ENCODE assay signal across 8 cellular contexts in the genomic region with DNA sequence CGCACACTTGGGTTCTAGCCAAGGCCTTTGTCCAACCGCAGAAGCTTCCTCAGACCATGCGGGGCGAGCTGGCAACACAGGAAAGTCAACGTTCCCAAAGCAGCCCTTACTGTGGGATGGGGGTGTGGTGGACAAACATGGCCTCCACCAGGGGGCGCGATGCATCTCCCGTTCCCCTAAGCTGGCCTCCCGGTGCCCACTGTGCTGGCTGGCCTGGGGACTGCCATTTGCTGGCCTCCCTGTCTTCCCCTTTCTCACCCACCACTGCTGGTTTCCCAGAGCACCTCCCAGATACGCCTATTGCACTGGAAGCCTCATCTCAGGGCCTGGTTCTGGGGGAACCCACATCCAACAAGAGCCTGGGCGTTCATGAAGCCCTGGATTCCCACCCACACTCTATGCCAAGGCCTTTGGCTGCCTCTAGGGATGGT.
DNase-seq lines count a peak whose midpoint lies in the region; ATAC-seq and TF ChIP-seq lines count a peak whose summit lies in the region.

No MANE protein-coding gene starts in this region.

- H3K36me3 ChIP-seq in smooth muscle cell (ENCODE audit: low read depth): no peaks in the 10 kb centered on the region

- intact Hi-C loops in CD4-positive, alpha-beta T cell (cut with DNase I, micrococcal nuclease): no loop called here
- intact Hi-C loops in lower leg skin (cut with DNase I; ENCODE audit: low total_unique reads): no loop called here

- no peak overlapping the region for H3K27ac Mint-ChIP-seq in CD4-positive, alpha-beta T cell

- peak; percentile 33 for TF ChIP-seq CTCF in CD4-positive, alpha-beta T cell (IDR thresholded peaks at IDR 0.05)
- peak; percentile 70 for TF ChIP-seq CTCF in fibroblast of villous mesenchyme (IDR thresholded peaks at IDR 0.05; ENCODE audit: insufficient read depth, low read depth, low read length)
- peak; percentile 62 for TF ChIP-seq CTCF in smooth muscle cell (IDR thresholded peaks at IDR 0.05; ENCODE audit: borderline replicate concordance, insufficient read depth, poor library complexity, severe bottlenecking)
- no peak for TF ChIP-seq CTCF in lower leg skin (IDR thresholded peaks at IDR 0.05)

- no peak overlapping the region for H3K4me3 ChIP-seq in fibroblast of villous mesenchyme (ENCODE audit: low read depth, low read length)
- no peak overlapping the region for H3K4me3 ChIP-seq in smooth muscle cell
- H3K4me3 ChIP-seq in lower leg skin (ENCODE audit: low read depth, poor library complexity, severe bottlenecking): no peak overlapping the region

- peaks cover 9% of the 10 kb centered on the region for H3K27me3 ChIP-seq in CD4-positive, alpha-beta T cell (ENCODE audit: control insufficient read depth, insufficient read depth, low read length)
- peaks cover 13% of the 10 kb centered on the region for H3K27me3 ChIP-seq in smooth muscle cell (ENCODE audit: low read depth)

- WGBS in smooth muscle cell (ENCODE audit: low lambda C conversion rate): 43% methylated on average over 11 of the region's 11 CpGs
- 33 to 38% methylated on average over 10 to 11 of the region's 11 CpGs for WGBS in lower leg skin, 2 donors

- H3K4me1 ChIP-seq in smooth muscle cell (ENCODE audit: low read depth): no peaks in the 10 kb centered on the region

- H3F3A ChIP-seq in smooth muscle cell (ENCODE audit: low read depth): no peaks in the 10 kb centered on the region

- peak in 9 of 10 experiments; percentile 1 to 45 (median 18) for DNase-seq in CD4-positive, alpha-beta T cell
- peak; percentile 84 for DNase-seq in HuH-7 (ENCODE audit: low spot score)
- DNase-seq in activated CD4-positive, alpha-beta T cell treated with anti-CD3 and anti-CD28 coated beads, Interleukin-2, amount 50 U/mL, for 24 hours (ENCODE audit: low read depth in 1 of 2, low spot score in 1 of 2): peak; percentile 10 to 31
- DNase-seq in fibroblast of villous mesenchyme (ENCODE audit: low read depth): peak; percentile 64
- peak; percentile 14 for DNase-seq in smooth muscle cell (lab: John Stamatoyannopoulos, UW; ENCODE audit: unreplicated experiment)
- no peak for DNase-seq in NCI-H510A treated with DMSO at 0.1 percent for 48 hours (lab: John Stamatoyannopoulos, UW)
- no peak for DNase-seq in anterior cingulate cortex (lab: John Stamatoyannopoulos, UW)
- no peak for DNase-seq in lower leg skin (ENCODE audit: low spot score in 2 of 2)

- no peak overlapping the region for H2AFZ ChIP-seq in smooth muscle cell (ENCODE audit: low read depth)

- peaks cover 61% of the 10 kb centered on the region for H3K27me3 Mint-ChIP-seq in CD4-positive, alpha-beta T cell

- H3K9ac ChIP-seq in smooth muscle cell (ENCODE audit: low read depth): no peak overlapping the region

- H3K4me1 Mint-ChIP-seq in CD4-positive, alpha-beta T cell (ENCODE audit: low read depth): peaks cover 21% of the 10 kb centered on the region

- CTCF ChIA-PET in CD4-positive, alpha-beta T cell (lab: Charles Lee): no interaction called here

- H3K9me3 Mint-ChIP-seq in CD4-positive, alpha-beta T cell: no peaks in the 10 kb centered on the region

- no peaks in the 10 kb centered on the region for H3K79me2 ChIP-seq in smooth muscle cell (ENCODE audit: low read depth)

- H3K4me3 Mint-ChIP-seq in CD4-positive, alpha-beta T cell: no peak overlapping the region

- TF ChIP-seq POLR2A in lower leg skin (IDR thresholded peaks at IDR 0.05): no peak

- no peak overlapping the region for H3K27ac ChIP-seq in CD4-positive, alpha-beta T cell (ENCODE audit: low read depth, low read length)
- no peak overlapping the region for H3K27ac ChIP-seq in smooth muscle cell (ENCODE audit: low read depth)

- ATAC-seq in CD4-positive, alpha-beta T cell (ENCODE audit: poor library complexity): no peak

- H3K9me3 ChIP-seq in CD4-positive, alpha-beta T cell (ENCODE audit: control insufficient read depth, low read length): no peaks in the 10 kb centered on the region
- H3K9me3 ChIP-seq in smooth muscle cell (replicated peaks; ENCODE audit: low read depth): no peaks in the 10 kb centered on the region

- POLR2A ChIA-PET in CD4-positive, alpha-beta T cell (lab: Charles Lee): no interaction called here

- H3K4me2 ChIP-seq in smooth muscle cell: no peak overlapping the region

- H3K36me3 Mint-ChIP-seq in CD4-positive, alpha-beta T cell (ENCODE audit: low read depth): no peaks in the 10 kb centered on the region

- H4K20me1 ChIP-seq in smooth muscle cell (ENCODE audit: low read depth): no peaks in the 10 kb centered on the region

Comparison
In these comparisons a context has a peak if more than half of its experiments do, and no peak if none do; other contexts are left out.
1. DNase-seq: peak in CD4-positive, alpha-beta T cell (9 of 10), HuH-7 (single experiment), activated CD4-positive, alpha-beta T cell treated with anti-CD3 and anti-CD28 coated beads, Interleukin-2, amount 50 U/mL, for 24 hours (2 of 2), fibroblast of villous mesenchyme (single experiment) and smooth muscle cell (single experiment); none in NCI-H510A treated with DMSO at 0.1 percent for 48 hours (single experiment), anterior cingulate cortex (0 of 58) and lower leg skin (0 of 2).
2. CTCF ChIP-seq: peak in CD4-positive, alpha-beta T cell (single experiment), fibroblast of villous mesenchyme (single experiment) and smooth muscle cell (single experiment); none in lower leg skin (0 of 3).